8 cellular contexts compared by ENCODE assay signal in genomic region chr15:72231066-72231846, GRCh38. TPM values are rescaled to one million over a fixed set of nuclear protein-coding genes. Genes with fewer than 3 reads are reported as not detected.
DNase-seq lines count a peak whose midpoint lies in the region; ATAC-seq and TF ChIP-seq lines count a peak whose summit lies in the region.

TSS of gene PKM (minus strand) at chr15:72231190. CDS start at chr15:72219097, 12,093 bp downstream.

- H3K27me3 ChIP-seq in BE2C: no peaks in the 10 kb centered on the region

- peaks cover 16% of the 10 kb centered on the region for H3K4me1 ChIP-seq in BE2C

- H3K9me3 Mint-ChIP-seq in activated CD4-positive, alpha-beta T cell treated with anti-CD3 and anti-CD28 coated beads, Interleukin-2, amount 10 ng/mL, durations not matched to agents 7 days and 5 days: no peaks in the 10 kb centered on the region

- CTCF ChIA-PET in activated CD4-positive, alpha-beta T cell treated with anti-CD3 and anti-CD28 coated beads, Interleukin-2, amount 10 ng/mL, durations not matched to agents 7 days and 5 days (lab: Charles Lee): interaction anchor here (1.0 to 1.2 kb wide), 3 partner anchors 10 to 242 kb away, joined by 3 to 5 read pairs (median 3); partner anchors contain the start of gene ARIH1

- ATAC-seq in GM19324 (IDR thresholded peaks at IDR 0.05; ENCODE audit: low FRiP score, unreplicated experiment) (peak; percentile 66), HG03469 (IDR thresholded peaks at IDR 0.05; ENCODE audit: unreplicated experiment) (peak; percentile 24), left colon (peak; percentile 82)

- peaks cover 29% of the 10 kb centered on the region for H3K36me3 Mint-ChIP-seq in activated CD4-positive, alpha-beta T cell treated with anti-CD3 and anti-CD28 coated beads, Interleukin-2, amount 10 ng/mL, durations not matched to agents 7 days and 5 days (ENCODE audit: low read depth)

- H3K9me3 ChIP-seq in BE2C: no peaks in the 10 kb centered on the region

- H3K27ac Mint-ChIP-seq in activated CD4-positive, alpha-beta T cell treated with anti-CD3 and anti-CD28 coated beads, Interleukin-2, amount 10 ng/mL, durations not matched to agents 7 days and 5 days: peak within 1 kb of the TSS; percentile 97

- intact Hi-C loops in left colon (cut with DNase I, micrococcal nuclease): no loop called here

- H3K4me1 Mint-ChIP-seq in activated CD4-positive, alpha-beta T cell treated with anti-CD3 and anti-CD28 coated beads, Interleukin-2, amount 10 ng/mL, durations not matched to agents 7 days and 5 days: peaks cover 46% of the 10 kb centered on the region

- no peak for TF ChIP-seq CTCF in BE2C (IDR thresholded peaks at IDR 0.05; ENCODE audit: low read depth, low read length)
- TF ChIP-seq CTCF in coronary artery (IDR thresholded peaks at IDR 0.05): no peak

- POLR2A ChIA-PET in activated CD4-positive, alpha-beta T cell treated with anti-CD3 and anti-CD28 coated beads, Interleukin-2, amount 10 ng/mL, durations not matched to agents 7 days and 5 days (lab: Charles Lee): interaction anchor here (0.6 kb wide), 1 partner anchor 63 kb away, joined by 3 read pairs; no protein-coding TSS in a partner anchor

- H3K4me3 ChIP-seq in BE2C (ENCODE audit: low read depth, low read length) (peak within 1 kb of the TSS; percentile 88), coronary artery (peak within 1 kb of the TSS; percentile 98)

- H3K27ac ChIP-seq in coronary artery: peak within 1 kb of the TSS; percentile 85 to 99

- DNase-seq in BE2C (peak; percentile 99), NCI-H69 (lab: John Stamatoyannopoulos, UW) (peak; percentile 98), coronary artery (ENCODE audit: low spot score) (peak; percentile 96), left colon (peak; percentile 98 to 99)
- peak; percentile 96 for DNase-seq in activated CD4-positive, alpha-beta T cell treated with anti-CD3 and anti-CD28 coated beads, Interleukin-2, amount 10 ng/mL, durations not matched to agents 7 days and 5 days
- DNase-seq in stimulated activated CD4-positive, alpha-beta T cell treated with anti-CD3 and anti-CD28 coated beads, Interleukin-1b, Interleukin-23, amount 100 ng/mL, for 4 hours (ENCODE audit: low read depth in 2 of 2): peak; percentile 95 to 98

- H3K4me3 Mint-ChIP-seq in activated CD4-positive, alpha-beta T cell treated with anti-CD3 and anti-CD28 coated beads, Interleukin-2, amount 10 ng/mL, durations not matched to agents 7 days and 5 days: peak within 1 kb of the TSS; percentile 98

- peaks cover 19% of the 10 kb centered on the region for H3K36me3 ChIP-seq in BE2C

- no peaks in the 10 kb centered on the region for H3K27me3 Mint-ChIP-seq in activated CD4-positive, alpha-beta T cell treated with anti-CD3 and anti-CD28 coated beads, Interleukin-2, amount 10 ng/mL, durations not matched to agents 7 days and 5 days

RNA-seq across cellular contexts. Expression of gene PKM, which starts in this region (rescaled TPM):
- polyA plus RNA-seq in BE2C (2012; ENCODE audit: insufficient read depth, insufficient read length, low read depth): 1,223 TPM
- total RNA-seq in activated CD4-positive, alpha-beta T cell treated with anti-CD3 and anti-CD28 coated beads, Interleukin-2, amount 10 ng/mL, durations not matched to agents 7 days and 5 days: 1,000 to 10,000 TPM; 1,098 to 1,149 TPM
- 100 to 1,000 TPM; 407 to 466 TPM for total RNA-seq in left colon

Comparison
In these comparisons a context has a peak if more than half of its experiments do, and no peak if none do; other contexts are left out.
1. Peak in every context shown above with its lines: DNase-seq, ATAC-seq, H3K4me3 ChIP-seq and H3K27ac ChIP-seq.
2. ATAC-seq: peak in every context shown above with its lines; median percentile 82 in left colon; 66 in GM19324; 24 in HG03469.